8 cellular contexts compared by ENCODE assay signal in genomic region chr6:42929928-42930360, GRCh38. TPM values are rescaled to one million over a fixed set of nuclear protein-coding genes. Genes with fewer than 3 reads are reported as not detected.
A peak's percentile ranks its signal among the peaks of the same experiment; 100 is the strongest.
DNase-seq lines count a peak whose midpoint lies in the region; ATAC-seq, FAIRE-seq and TF ChIP-seq lines count a peak whose summit lies in the region.

No MANE protein-coding gene starts in this region.

- FAIRE-seq in small intestine (lab: Jason Lieb, UNC) = no peak
- no peak for FAIRE-seq in D721Med (lab: Jason Lieb, UNC)

- no peaks in the 10 kb centered on the region for H3K9me2 ChIP-seq in hepatocyte (replicated peaks; ENCODE audit: insufficient read depth)

- H3K9me3 ChIP-seq in hepatocyte (ENCODE audit: low read depth) = no peaks in the 10 kb centered on the region
- no peaks in the 10 kb centered on the region for H3K9me3 ChIP-seq in small intestine (ENCODE audit: control insufficient read depth, low read depth)

- H3K27ac ChIP-seq in adipose tissue (ENCODE audit: low read depth, low read length) (peak overlapping the region; percentile 54), hepatocyte (peak overlapping the region; percentile 97), small intestine (ENCODE audit: low read depth in 1 of 2, low read length in 1 of 2) (peak overlapping the region; percentile 87 to 99)

- DNase-seq in CD1c-positive myeloid dendritic cell (ENCODE audit: extremely low spot score) (peak; percentile 95), GM19240 (ENCODE audit: insufficient read length, low spot score) (peak; percentile 52), SHP77 treated with DMSO at 0.1 percent for 48 hours (lab: John Stamatoyannopoulos, UW) (peak; percentile 32), hepatocyte (ENCODE audit: low spot score) (peak; percentile 78), small intestine (peak; percentile 58), D721Med (ENCODE audit: insufficient read length, low spot score) (no peak)

- H3K27me3 ChIP-seq in hepatocyte (no peaks in the 10 kb centered on the region), small intestine (ENCODE audit: control insufficient read depth in 2 of 2, insufficient read depth in 2 of 2, low read length in 2 of 2) (no peaks in the 10 kb centered on the region)

- H3K79me2 ChIP-seq in hepatocyte = peaks cover 44% of the 10 kb centered on the region

- WGBS in adipose tissue, 3 donors = 2 to 3% (median 2%) methylated on average over 9 of the region's 9 CpGs
- WGBS in hepatocyte (ENCODE audit: low lambda C conversion rate, missing lambda C conversion rate) = 6% methylated on average over 5 of the region's 9 CpGs
- WGBS in small intestine, 3 donors = 0 to 1% (median 1%) methylated on average over 9 of the region's 9 CpGs

- TF ChIP-seq CTCF in hepatocyte (IDR thresholded peaks at IDR 0.05; ENCODE audit: poor library complexity) = no peak
- no peak for TF ChIP-seq CTCF in D721Med (IDR thresholded peaks at IDR 0.05; ENCODE audit: insufficient read depth, missing control alignments)

- H2AFZ ChIP-seq in hepatocyte = peak overlapping the region; percentile 57

- H3K36me3 ChIP-seq in hepatocyte (replicated peaks; ENCODE audit: insufficient read depth, low read depth) (no peaks in the 10 kb centered on the region), small intestine (ENCODE audit: control insufficient read depth in 2 of 2, insufficient read depth in 2 of 2, low read length in 2 of 2) (no peaks in the 10 kb centered on the region)

- H3K4me1 ChIP-seq in hepatocyte (ENCODE audit: insufficient read depth) (peaks cover 16% of the 10 kb centered on the region), small intestine (ENCODE audit: control insufficient read depth in 2 of 2, insufficient read depth in 1 of 2, low read depth in 1 of 2, low read length in 1 of 2) (peaks cover 2 to 4% of the 10 kb centered on the region in 2 donors)

- peak overlapping the region; percentile 82 for H3K4me2 ChIP-seq in hepatocyte

- ATAC-seq in HG03439 (IDR thresholded peaks at IDR 0.05; ENCODE audit: unreplicated experiment) = peak; percentile 44

- H3K4me3 ChIP-seq in hepatocyte (peak overlapping the region; percentile 50), small intestine (ENCODE audit: low read depth in 1 of 2, low read length in 2 of 2) (peak overlapping the region; percentile 69 to 77)

- H4K20me1 ChIP-seq in hepatocyte (ENCODE audit: insufficient read depth, poor library complexity, severe bottlenecking) = no peaks in the 10 kb centered on the region

RNA-seq across cellular contexts. Expression of gene CNPY3, which starts 0.7 kb away (rescaled TPM):
- polyA plus RNA-seq in adipose tissue (10 to 100 TPM; 19.9 to 61.0 (median 23.6) TPM), hepatocyte (137 and 152 TPM in 2 replicates), small intestine (10 to 100 TPM in 2 of 3 donors, 1 to 10 TPM in 1; 8.7 to 36.1 (median 14.6) TPM)
- total RNA-seq in hepatocyte = 53.8 and 71.8 TPM in 2 replicates

RNA-seq across cellular contexts. Expression of gene PTCRA, which starts 14.1 kb away (rescaled TPM):
- under 1 TPM in 1 of 3 donors, not detected in 2; 0.15 TPM for polyA plus RNA-seq in adipose tissue
- total RNA-seq in hepatocyte = not detected in 2 replicates
- polyA plus RNA-seq in hepatocyte = not detected in 2 replicates
- polyA plus RNA-seq in small intestine = not detected

RNA-seq across cellular contexts. Expression of gene GNMT, which starts 30.6 kb away (rescaled TPM):
- polyA plus RNA-seq in adipose tissue = 100 to 1,000 TPM in 1 of 3 donors, 1 to 10 TPM in 1, under 1 TPM in 1; 0.34 to 267 (median 6.0) TPM
- 4.4 and 6.5 TPM in 2 replicates for total RNA-seq in hepatocyte
- polyA plus RNA-seq in hepatocyte = 10.4 and 16.2 TPM in 2 replicates
- polyA plus RNA-seq in small intestine = under 1 TPM in 1 of 3 donors, not detected in 2; 0.34 TPM

RNA-seq across cellular contexts. Expression of gene PEX6, which starts 49.0 kb away (rescaled TPM):
- polyA plus RNA-seq in adipose tissue (10 to 100 TPM; 11.4 to 21.5 (median 15.0) TPM), hepatocyte (36.0 and 46.1 TPM in 2 replicates), small intestine (10 to 100 TPM; 17.8 to 51.4 (median 34.6) TPM)
- total RNA-seq in hepatocyte = 32.4 and 39.4 TPM in 2 replicates

RNA-seq across cellular contexts. Expression of gene RPL7L1, which starts 50.5 kb away (rescaled TPM):
- polyA plus RNA-seq in adipose tissue = 10 to 100 TPM; 26.1 to 68.6 (median 54.1) TPM
- total RNA-seq in hepatocyte = 94.9 and 111 TPM in 2 replicates
- polyA plus RNA-seq in hepatocyte = 63.0 and 69.5 TPM in 2 replicates
- polyA plus RNA-seq in small intestine = 10 to 100 TPM; 23.7 to 61.1 (median 31.9) TPM
